24 cellular contexts compared by ENCODE assay signal in the genomic region with DNA sequence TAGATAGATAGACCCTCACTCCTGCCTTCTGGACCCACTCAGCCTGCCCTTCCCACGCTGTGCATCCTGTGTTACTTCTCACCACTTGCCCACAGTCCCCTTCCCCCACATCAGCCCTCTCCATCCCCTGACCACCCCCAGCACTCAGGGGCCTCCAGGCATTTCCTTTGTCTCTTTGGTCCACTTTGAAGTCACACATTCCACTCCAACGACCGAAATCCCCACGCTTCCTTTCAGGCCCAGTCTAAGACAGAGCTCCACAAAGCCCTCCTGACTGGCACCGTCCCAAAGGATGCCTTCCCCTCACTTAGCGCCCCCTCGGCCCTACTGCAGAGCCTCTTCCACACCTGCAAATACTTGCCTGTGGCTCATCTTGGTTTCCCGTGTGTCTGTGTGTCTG.
A peak's percentile ranks its signal among the peaks of the same experiment; 100 is the strongest.
DNase-seq lines count a peak whose midpoint lies in the region; ATAC-seq and TF ChIP-seq lines count a peak whose summit lies in the region.
"Had no signal": no experiment of that assay in that cellular context is flagged by ENCODE, and none has a peak within 500 bp of the region (broad histone marks: within the 10 kb centered on the region; RNA-seq: fewer than 3 reads in every experiment).

No MANE protein-coding gene starts in this region.

- TF ChIP-seq POLR2A in lower leg skin (IDR thresholded peaks at IDR 0.05) = no peak

- no peak for TF ChIP-seq CTCF in endodermal cell (conservative IDR thresholded peaks at IDR 0.05)
- no peak for TF ChIP-seq CTCF in upper lobe of right lung (IDR thresholded peaks at IDR 0.05)
- no peak for TF ChIP-seq CTCF in lower leg skin (IDR thresholded peaks at IDR 0.05)

- intact Hi-C loops in upper lobe of right lung (cut with DNase I) (no loop called here), lower leg skin (cut with DNase I; ENCODE audit: low total_unique reads) (no loop called here)

- no peak overlapping the region for H3K18ac ChIP-seq in neuronal stem cell (ENCODE audit: low read length)

- ATAC-seq in upper lobe of right lung = no peak
- ATAC-seq: A549, SK-N-SH treated with all-trans-retinoic acid at 6 μM for 48 hours, T-helper 17 cell had no signal

- H2BK120ac ChIP-seq in neuronal stem cell (ENCODE audit: low read depth, low read length) = no peak overlapping the region

- no peak overlapping the region for H3K4ac ChIP-seq in neuronal stem cell (ENCODE audit: low read length)

- no peaks in the 10 kb centered on the region for H3K79me1 ChIP-seq in neuronal stem cell (ENCODE audit: low read depth, low read length)

- H2BK15ac ChIP-seq in neuronal stem cell (ENCODE audit: low read length) = no peak overlapping the region

- peaks cover 2% of the 10 kb centered on the region for H3K27me3 Mint-ChIP-seq in endodermal cell (ENCODE audit: insufficient read depth)

- H3K4me3 Mint-ChIP-seq in endodermal cell = no peak overlapping the region
- H3K4me3 Mint-ChIP-seq: CD14-positive monocyte; CD8-positive, alpha-beta memory T cell; T-helper 17 cell had no signal

- H3K27ac Mint-ChIP-seq in endodermal cell = no peak overlapping the region
- H3K27ac Mint-ChIP-seq: T-helper 17 cell had no signal

- H2BK12ac ChIP-seq in neuronal stem cell (ENCODE audit: low read length) = no peak overlapping the region

- DNase-seq in EL (peak; percentile 40), M059J (ENCODE audit: low read depth) (peak; percentile 20), endodermal cell (peak; percentile 42), neuronal stem cell (ENCODE audit: low spot score) (no peak), NCI-H1436 treated with DMSO at 0.1 percent for 48 hours (lab: John Stamatoyannopoulos, UW) (no peak), middle frontal gyrus (ENCODE audit: extremely low spot score, low spot score) (no peak), upper lobe of right lung (no peak), lower leg skin (ENCODE audit: low spot score in 2 of 2) (no peak)
- DNase-seq: Calu3; CD8-positive, alpha-beta memory T cell; DMS153; GF-D8; HCEC 1CT; Karpas-422; NCI-H1092 treated with DMSO at 0.1 percent for 48 hours; NCI-H146; NCI-H1930; NCI-H446; NCI-H524 treated with DMSO at 0.1 percent for 48 hours; NCI-H774; T-helper 17 cell had no signal

- H3K4me1 ChIP-seq in endodermal cell (ENCODE audit: control insufficient read depth, insufficient read depth, low read length) (no peaks in the 10 kb centered on the region), neuronal stem cell (ENCODE audit: control insufficient read depth in 2 of 2, insufficient read depth in 1 of 2, low read depth in 1 of 2, low read length in 2 of 2) (peaks cover 0 to 6% of the 10 kb centered on the region in 2 donors), upper lobe of right lung (no peaks in the 10 kb centered on the region)

- H4K91ac ChIP-seq in neuronal stem cell (ENCODE audit: low read depth, low read length, poor library complexity) = no peak overlapping the region

- H3K27me3 ChIP-seq in endodermal cell (ENCODE audit: control insufficient read depth, insufficient read depth, low read length, poor library complexity, severe bottlenecking) = no peaks in the 10 kb centered on the region
- no peaks in the 10 kb centered on the region for H3K27me3 ChIP-seq in neuronal stem cell (ENCODE audit: control insufficient read depth in 3 of 3, insufficient read depth in 3 of 3, low read depth in 1 of 3, low read length in 3 of 3)
- no peaks in the 10 kb centered on the region for H3K27me3 ChIP-seq in upper lobe of right lung

- H3K4me1 Mint-ChIP-seq in endodermal cell = peaks cover 6% of the 10 kb centered on the region
- H3K4me1 Mint-ChIP-seq: CD14-positive monocyte; CD8-positive, alpha-beta memory T cell had no signal

- H3K9me3 ChIP-seq in endodermal cell (ENCODE audit: control insufficient read depth, low read length) (no peaks in the 10 kb centered on the region), neuronal stem cell (replicated peaks in 1 of 2; ENCODE audit: control insufficient read depth in 2 of 2, insufficient read depth in 1 of 2, low read depth in 1 of 2, low read length in 2 of 2) (no peaks in the 10 kb centered on the region), upper lobe of right lung (no peaks in the 10 kb centered on the region)
- H3K9me3 ChIP-seq: A549 had no signal

- WGBS in endodermal cell (ENCODE audit: insufficient coverage in 1 of 2, insufficient read length in 1 of 2), 2 experiments = 58 to 73% methylated on average over 4 to 8 of the region's 8 CpGs
- no CpG with 5 or more reads among the region's 8 CpGs for WGBS in neuronal stem cell (ENCODE audit: extremely low coverage in 2 of 2, insufficient read length in 2 of 2, insufficient replicate concordance in 1 of 2), 2 donors
- 55 to 60% methylated on average over 8 of the region's 8 CpGs for WGBS in lower leg skin, 2 donors

- no peak overlapping the region for H2BK5ac ChIP-seq in neuronal stem cell (ENCODE audit: low read length)

- H3K27ac ChIP-seq in endodermal cell (ENCODE audit: low read depth, low read length) (no peak overlapping the region), neuronal stem cell (replicated peaks; ENCODE audit: low read length) (no peak overlapping the region), upper lobe of right lung (no peak overlapping the region)

- H3K36me3 Mint-ChIP-seq in endodermal cell (ENCODE audit: low read depth) = no peaks in the 10 kb centered on the region
- H3K36me3 Mint-ChIP-seq: CD14-positive monocyte; CD8-positive, alpha-beta memory T cell had no signal

- no peak overlapping the region for H3K23ac ChIP-seq in neuronal stem cell (ENCODE audit: low read depth, low read length, poor library complexity)

- no peak overlapping the region for H4K8ac ChIP-seq in neuronal stem cell (ENCODE audit: low read depth, low read length)

- no peaks in the 10 kb centered on the region for H3K36me3 ChIP-seq in endodermal cell (ENCODE audit: control insufficient read depth, insufficient read depth, low read length)
- H3K36me3 ChIP-seq in neuronal stem cell (replicated peaks in 1 of 2; ENCODE audit: control insufficient read depth in 2 of 2, insufficient read depth in 2 of 2, low read length in 2 of 2) = no peaks in the 10 kb centered on the region
- no peaks in the 10 kb centered on the region for H3K36me3 ChIP-seq in upper lobe of right lung

- no peak overlapping the region for H3K14ac ChIP-seq in neuronal stem cell (ENCODE audit: low read length)

- no peak overlapping the region for H3K4me3 ChIP-seq in endodermal cell (ENCODE audit: low read length)
- no peak overlapping the region for H3K4me3 ChIP-seq in neuronal stem cell (ENCODE audit: low read length in 2 of 2)
- H3K4me3 ChIP-seq in upper lobe of right lung = no peak overlapping the region
- H3K4me3 ChIP-seq in lower leg skin (ENCODE audit: low read depth, poor library complexity, severe bottlenecking) = no peak overlapping the region
- H3K4me3 ChIP-seq: A549 had no signal

- no peak overlapping the region for H3K4me2 ChIP-seq in neuronal stem cell (ENCODE audit: insufficient read depth, low read length, poor library complexity, severe bottlenecking)
- H3K4me2 ChIP-seq: A549 had no signal

- H3K9me3 Mint-ChIP-seq in endodermal cell = no peaks in the 10 kb centered on the region
- H3K9me3 Mint-ChIP-seq: CD8-positive, alpha-beta memory T cell had no signal

- no peak overlapping the region for H2AK5ac ChIP-seq in neuronal stem cell (ENCODE audit: low read depth, low read length)

- peak overlapping the region; percentile 38 for H2AFZ ChIP-seq in neuronal stem cell (ENCODE audit: low read length)

- no peak overlapping the region for H3K9ac ChIP-seq in endodermal cell (ENCODE audit: extremely low read depth, low read length, poor library complexity, severe bottlenecking)
- no peak overlapping the region for H3K9ac ChIP-seq in neuronal stem cell (ENCODE audit: low read depth, low read length, poor library complexity)

Comparison
In these comparisons a context has a peak if more than half of its experiments do, and no peak if none do; other contexts are left out.
1. DNase-seq: peak in EL (single experiment), M059J (single experiment) and endodermal cell (single experiment); none in neuronal stem cell (single experiment), NCI-H1436 treated with DMSO at 0.1 percent for 48 hours (single experiment), middle frontal gyrus (single experiment), upper lobe of right lung (single experiment) and lower leg skin (0 of 2).